33 cellular contexts compared by ENCODE assay signal in genomic region chr4:888029-888428, GRCh38.
"Had no signal": no experiment of that assay in that cellular context is flagged by ENCODE, and none has a peak within 500 bp of the region (broad histone marks: within the 10 kb centered on the region; RNA-seq: fewer than 3 reads in every experiment).

No MANE protein-coding gene starts in this region.

- H3K27me3 ChIP-seq: brain microvascular endothelial cell, heart right ventricle had no signal

- H3K27ac ChIP-seq: brain microvascular endothelial cell, heart right ventricle, WERI-Rb-1 had no signal

- H3K4me3 Mint-ChIP-seq: activated CD4-positive, alpha-beta memory T cell treated with anti-CD3 and anti-CD28 coated beads for 36 hours; activated CD4-positive, alpha-beta T cell treated with anti-CD3 and anti-CD28 coated beads for 36 hours; activated CD4-positive, alpha-beta T cell treated with anti-CD3 and anti-CD28 coated beads, Interleukin-2, amount 10 ng/mL, durations not matched to agents 24 days and 14 days; activated CD8-positive, alpha-beta memory T cell treated with anti-CD3 and anti-CD28 coated beads, Interleukin-2, amount 10 ng/mL, durations not matched to agents 7 days and 5 days; activated CD8-positive, alpha-beta T cell treated with anti-CD3 and anti-CD28 coated beads, Interleukin-2, amount 10 ng/mL, durations not matched to agents 7 days and 5 days; activated naive CD8-positive, alpha-beta T cell; activated T-helper 17 cell treated with anti-CD3 and anti-CD28 coated beads, Interleukin-2, amount 50 U/mL, for 72 hours; central memory CD8-positive, alpha-beta T cell; T-helper 17 cell; T-helper 2 cell treated with Interferon-gamma antibody and Interleukin-4, amounts not matched to agents 5 μg/mL and 100 μg/mL, for 36 hours had no signal

- H3K4me3 ChIP-seq: heart right ventricle had no signal

- FAIRE-seq: astrocyte, colon, endometrium, frontal cortex had no signal

- H3K27me3 Mint-ChIP-seq: activated CD4-positive, alpha-beta memory T cell treated with anti-CD3 and anti-CD28 coated beads for 36 hours; activated CD4-positive, alpha-beta T cell treated with anti-CD3 and anti-CD28 coated beads for 36 hours; activated CD4-positive, alpha-beta T cell treated with anti-CD3 and anti-CD28 coated beads, Interleukin-2, amount 10 ng/mL, durations not matched to agents 24 days and 14 days; activated CD8-positive, alpha-beta memory T cell treated with anti-CD3 and anti-CD28 coated beads, Interleukin-2, amount 10 ng/mL, durations not matched to agents 7 days and 5 days; activated naive CD8-positive, alpha-beta T cell; activated T-helper 17 cell treated with anti-CD3 and anti-CD28 coated beads, Interleukin-2, amount 50 U/mL, for 72 hours; central memory CD8-positive, alpha-beta T cell; T-helper 17 cell had no signal

- H3K9me3 ChIP-seq: heart right ventricle had no signal

- H3K9me3 Mint-ChIP-seq: activated CD4-positive, alpha-beta memory T cell treated with anti-CD3 and anti-CD28 coated beads for 36 hours; activated T-helper 17 cell treated with anti-CD3 and anti-CD28 coated beads, Interleukin-2, amount 50 U/mL, for 72 hours had no signal

- H3K27ac Mint-ChIP-seq: activated CD4-positive, alpha-beta memory T cell treated with anti-CD3 and anti-CD28 coated beads for 36 hours; activated CD4-positive, alpha-beta T cell treated with anti-CD3 and anti-CD28 coated beads for 36 hours; activated CD4-positive, alpha-beta T cell treated with anti-CD3 and anti-CD28 coated beads, Interleukin-2, amount 10 ng/mL, durations not matched to agents 24 days and 14 days; activated CD8-positive, alpha-beta memory T cell treated with anti-CD3 and anti-CD28 coated beads, Interleukin-2, amount 10 ng/mL, durations not matched to agents 7 days and 5 days; activated CD8-positive, alpha-beta T cell treated with anti-CD3 and anti-CD28 coated beads, Interleukin-2, amount 10 ng/mL, durations not matched to agents 7 days and 5 days; activated naive CD8-positive, alpha-beta T cell; activated T-helper 17 cell treated with anti-CD3 and anti-CD28 coated beads, Interleukin-2, amount 50 U/mL, for 72 hours; T-helper 2 cell treated with Interferon-gamma antibody and Interleukin-4, amounts not matched to agents 5 μg/mL and 100 μg/mL, for 36 hours had no signal

- H3K4me1 Mint-ChIP-seq: activated CD4-positive, alpha-beta T cell treated with anti-CD3 and anti-CD28 coated beads for 36 hours; activated CD4-positive, alpha-beta T cell treated with anti-CD3 and anti-CD28 coated beads, Interleukin-2, amount 10 ng/mL, durations not matched to agents 24 days and 14 days; activated CD8-positive, alpha-beta memory T cell treated with anti-CD3 and anti-CD28 coated beads, Interleukin-2, amount 10 ng/mL, durations not matched to agents 7 days and 5 days; activated T-helper 17 cell treated with anti-CD3 and anti-CD28 coated beads, Interleukin-2, amount 50 U/mL, for 72 hours had no signal

- H3K4me1 ChIP-seq: heart right ventricle had no signal

- DNase-seq: activated CD4-positive, alpha-beta memory T cell treated with anti-CD3 and anti-CD28 coated beads for 36 hours; activated CD4-positive, alpha-beta T cell treated with anti-CD3 and anti-CD28 coated beads for 36 hours; activated CD4-positive, alpha-beta T cell treated with anti-CD3 and anti-CD28 coated beads, Interleukin-2, amount 10 ng/mL, durations not matched to agents 24 days and 14 days; activated CD4-positive, CD25-positive, alpha-beta regulatory T cell; activated CD4-positive, CD25-positive, alpha-beta regulatory T cell treated with anti-CD3 and anti-CD28 coated beads, Interleukin-2, amount 50 U/mL, for 72 hours; activated CD8-positive, alpha-beta memory T cell treated with anti-CD3 and anti-CD28 coated beads, Interleukin-2, amount 10 ng/mL, durations not matched to agents 7 days and 5 days; activated CD8-positive, alpha-beta memory T cell treated with anti-CD3 and anti-CD28 coated beads, Interleukin-2, amount 50 U/mL, for 4 hours; activated CD8-positive, alpha-beta T cell treated with anti-CD3 and anti-CD28 coated beads, Interleukin-2, amount 10 ng/mL, durations not matched to agents 7 days and 5 days; activated effector memory CD4-positive, alpha-beta T cell treated with Interleukin-2 at 50 U/mL for 16 hours; activated gamma-delta T cell treated with Interleukin-2 at 50 U/mL for 16 hours; activated naive CD4-positive, alpha-beta T cell treated with anti-CD3 and anti-CD28 coated beads, Interleukin-2, amount 50 U/mL, for 16 hours; activated naive CD4-positive, alpha-beta T cell treated with Interleukin-2 at 50 U/mL for 16 hours; activated T-cell treated with anti-CD3 and anti-CD28 coated beads, Interleukin-2, amount 50 U/mL, for 1 hour; amniotic stem cell; anterior cingulate cortex; brain microvascular endothelial cell; cortex of kidney; dermis blood vessel endothelial cell; effector CD8-positive, alpha-beta T cell; foreskin fibroblast; heart right ventricle; T-helper 1 cell; T-helper 17 cell; T1000; WERI-Rb-1 had no signal
